14 cellular contexts compared by ENCODE assay signal in genomic region chr1:228143480-228144212, GRCh38. TPM values are rescaled to one million over a fixed set of nuclear protein-coding genes. Genes with fewer than 3 reads are reported as not detected.
A peak's percentile ranks its signal among the peaks of the same experiment; 100 is the strongest.
DNase-seq lines count a peak whose midpoint lies in the region; ATAC-seq, FAIRE-seq and TF ChIP-seq lines count a peak whose summit lies in the region.
"Had no signal": no experiment of that assay in that cellular context is flagged by ENCODE, and none has a peak within 500 bp of the region (broad histone marks: within the 10 kb centered on the region; RNA-seq: fewer than 3 reads in every experiment).

No MANE protein-coding gene starts in this region.

- FAIRE-seq in keratinocyte (lab: Jason Lieb, UNC), result peak; percentile 32

- H3K4me3 Mint-ChIP-seq in activated T-cell treated with anti-CD3 and anti-CD28 coated beads, Interleukin-2, amount 50 U/mL, for 72 hours, result peak overlapping the region; percentile 98 to 100
- H3K4me3 Mint-ChIP-seq in T-helper 17 cell, result peak overlapping the region; percentile 96
- peak overlapping the region; percentile 24 to 98 for H3K4me3 Mint-ChIP-seq in stimulated activated naive CD8-positive, alpha-beta T cell treated with anti-CD3 and anti-CD28 coated beads, Interleukin-15, amount 100 ng/mL, for 72 hours

- TF ChIP-seq CTCF in keratinocyte (optimal IDR thresholded peaks at IDR 0.05 in 1 of 3, IDR thresholded peaks at IDR 0.05 in 1 of 3, conservative IDR thresholded peaks at IDR 0.05 in 1 of 3; ENCODE audit: extremely low read depth in 1 of 3, insufficient read depth in 2 of 3, low read length in 3 of 3) (no peak), foreskin fibroblast (IDR thresholded peaks at IDR 0.05; ENCODE audit: low read depth, low read length) (no peak)

- H2AFZ ChIP-seq in keratinocyte (ENCODE audit: control insufficient read depth, low read length), result no peak overlapping the region

- no peaks in the 10 kb centered on the region for H3K9me3 Mint-ChIP-seq in activated T-cell treated with anti-CD3 and anti-CD28 coated beads, Interleukin-2, amount 50 U/mL, for 72 hours
- no peaks in the 10 kb centered on the region for H3K9me3 Mint-ChIP-seq in stimulated activated naive CD8-positive, alpha-beta T cell treated with anti-CD3 and anti-CD28 coated beads, Interleukin-15, amount 100 ng/mL, for 72 hours

- H3K27me3 Mint-ChIP-seq in activated T-cell treated with anti-CD3 and anti-CD28 coated beads, Interleukin-2, amount 50 U/mL, for 72 hours (ENCODE audit: low read depth), result no peaks in the 10 kb centered on the region
- H3K27me3 Mint-ChIP-seq in T-helper 17 cell, result no peaks in the 10 kb centered on the region
- no peaks in the 10 kb centered on the region for H3K27me3 Mint-ChIP-seq in stimulated activated naive CD8-positive, alpha-beta T cell treated with anti-CD3 and anti-CD28 coated beads, Interleukin-15, amount 100 ng/mL, for 72 hours

- H3K27ac Mint-ChIP-seq in activated T-cell treated with anti-CD3 and anti-CD28 coated beads, Interleukin-2, amount 50 U/mL, for 72 hours, result no peak overlapping the region
- peak overlapping the region; percentile 94 for H3K27ac Mint-ChIP-seq in T-helper 17 cell
- H3K27ac Mint-ChIP-seq in stimulated activated naive CD8-positive, alpha-beta T cell treated with anti-CD3 and anti-CD28 coated beads, Interleukin-15, amount 100 ng/mL, for 72 hours, result peak overlapping the region in 1 of 2 donors; percentile 71

- H3K9ac ChIP-seq in keratinocyte (ENCODE audit: control insufficient read depth, extremely low read depth, insufficient read depth, low read length), result peak overlapping the region; percentile 86

- H4K20me1 ChIP-seq in keratinocyte (ENCODE audit: control insufficient read depth, extremely low read depth, insufficient read depth, low read length), result peaks cover 26% of the 10 kb centered on the region

- H3K4me3 ChIP-seq in keratinocyte (ENCODE audit: control insufficient read depth in 2 of 3, extremely low read depth in 1 of 3, insufficient read depth in 2 of 3, low read depth in 1 of 3, low read length in 3 of 3) (peak overlapping the region in 1 of 3 experiments; percentile 84), foreskin fibroblast (ENCODE audit: low read depth in 1 of 2, low read length in 2 of 2) (no peak overlapping the region)

- dilution Hi-C loops in keratinocyte (cut with MboI; ENCODE audit: extremely low pct_ligation_motif_present, low sequenced_read_pairs), result no loop called here

- H3K4me1 ChIP-seq in keratinocyte (ENCODE audit: control insufficient read depth, extremely low read depth, insufficient read depth, low read length), result peaks cover 49% of the 10 kb centered on the region

- H3K36me3 Mint-ChIP-seq in activated T-cell treated with anti-CD3 and anti-CD28 coated beads, Interleukin-2, amount 50 U/mL, for 72 hours (ENCODE audit: insufficient read depth in 2 of 2), result peaks cover 3% of the 10 kb centered on the region in 2 donors
- H3K36me3 Mint-ChIP-seq in T-helper 17 cell (ENCODE audit: low read depth), result no peaks in the 10 kb centered on the region

- no peak for DNase-seq in activated T-cell treated with anti-CD3 and anti-CD28 coated beads, Interleukin-2, amount 50 U/mL, for 72 hours
- no peak for DNase-seq in activated T-cell treated with anti-CD3 and anti-CD28 coated beads, Interleukin-2, amount 50 U/mL, for 1 hour
- no peak for DNase-seq in T-helper 17 cell
- no peak for DNase-seq in keratinocyte (ENCODE audit: low read depth, low spot score)
- no peak for DNase-seq in stimulated activated naive CD8-positive, alpha-beta T cell treated with anti-CD3 and anti-CD28 coated beads, Interleukin-15, amount 100 ng/mL, for 72 hours
- DNase-seq in foreskin fibroblast, result no peak
- DNase-seq in DMS 273 treated with DMSO at 0.1 percent for 48 hours (lab: John Stamatoyannopoulos, UW), result no peak
- DNase-seq: cortex of kidney; foreskin keratinocyte; kidney glomerular epithelial cell; NCI-H1436 treated with DMSO at 0.1 percent for 48 hours; NK-92 treated with Interleukin-12 subunit alpha and Interleukin-12 subunit beta, amount 100 ng/mL, for 24 hours; stimulated activated CD4-positive, alpha-beta T cell treated with anti-CD3 and anti-CD28 coated beads, Interleukin-2, amount 100 ng/mL, for 48 hours had no signal

- H3K27ac ChIP-seq in keratinocyte (ENCODE audit: control insufficient read depth, insufficient read depth, low read length), result no peak overlapping the region
- H3K27ac ChIP-seq: foreskin keratinocyte had no signal

- H3K9me3 ChIP-seq in T-helper 17 cell (ENCODE audit: control insufficient read depth, low read length, poor library complexity, severe bottlenecking), result no peaks in the 10 kb centered on the region
- no peaks in the 10 kb centered on the region for H3K9me3 ChIP-seq in keratinocyte (ENCODE audit: control insufficient read depth, low read depth, low read length)

- peaks cover 2% of the 10 kb centered on the region for H3K9me1 ChIP-seq in keratinocyte (ENCODE audit: control insufficient read depth, extremely low read depth, insufficient read depth, low read length)

- peaks cover 35% of the 10 kb centered on the region for H3K4me1 Mint-ChIP-seq in activated T-cell treated with anti-CD3 and anti-CD28 coated beads, Interleukin-2, amount 50 U/mL, for 72 hours (ENCODE audit: low read depth)
- peaks cover 20% of the 10 kb centered on the region for H3K4me1 Mint-ChIP-seq in T-helper 17 cell
- H3K4me1 Mint-ChIP-seq in stimulated activated naive CD8-positive, alpha-beta T cell treated with anti-CD3 and anti-CD28 coated beads, Interleukin-15, amount 100 ng/mL, for 72 hours, result peaks cover 47% of the 10 kb centered on the region

- peaks cover 80% of the 10 kb centered on the region for H3K79me2 ChIP-seq in keratinocyte (ENCODE audit: control insufficient read depth, insufficient read depth, low read length)

- ATAC-seq in activated T-cell treated with anti-CD3 and anti-CD28 coated beads, Interleukin-2, amount 50 U/mL, for 72 hours (replicated peaks in 1 of 2), result no peak
- ATAC-seq in T-helper 17 cell, result no peak
- ATAC-seq in stimulated activated naive CD8-positive, alpha-beta T cell treated with anti-CD3 and anti-CD28 coated beads, Interleukin-15, amount 100 ng/mL, for 72 hours, result no peak
- ATAC-seq in esophagus mucosa, result no peak
- ATAC-seq: foreskin keratinocyte had no signal

- H3K4me2 ChIP-seq in keratinocyte (ENCODE audit: control insufficient read depth, extremely low read depth, insufficient read depth, low read depth, low read length), result peak overlapping the region; percentile 98

- H3K36me3 ChIP-seq in keratinocyte (ENCODE audit: control insufficient read depth in 2 of 2, extremely low read depth in 1 of 2, insufficient read depth in 2 of 2, low read length in 2 of 2), result peaks cover 28 to 45% of the 10 kb centered on the region in 2 experiments

- no peaks in the 10 kb centered on the region for H3K27me3 ChIP-seq in keratinocyte (ENCODE audit: control insufficient read depth, extremely low read depth, insufficient read depth, low read length)
- H3K27me3 ChIP-seq: foreskin keratinocyte had no signal

RNA-seq across cellular contexts. Expression of gene GUK1, which starts 3.6 kb away (rescaled TPM):
- 100 to 1,000 TPM; 130 to 148 TPM for total RNA-seq in activated T-cell treated with anti-CD3 and anti-CD28 coated beads, Interleukin-2, amount 50 U/mL, for 72 hours
- total RNA-seq in T-helper 17 cell (100 to 1,000 TPM; 233 to 245 TPM), esophagus mucosa (241 TPM)
- 412 to 877 TPM (median 450 TPM) in 3 replicates for polyA plus RNA-seq in keratinocyte
- 259 TPM for polyA plus RNA-seq in keratinocyte (2011; ENCODE audit: low read depth)
- 279 and 743 TPM in 2 replicates for polyA plus RNA-seq in keratinocyte (2011; cell fraction: cytosol; rRNA removed)
- 254 and 303 TPM in 2 replicates for polyA plus RNA-seq in keratinocyte (2011; cell fraction: nucleus; rRNA removed)
- polyA plus RNA-seq in keratinocyte (2012; ENCODE audit: low replicate concordance), result 421 and 447 TPM in 2 replicates
- 198 to 329 TPM (median 216 TPM) in 3 replicates for polyA minus RNA-seq in keratinocyte
- polyA minus RNA-seq in keratinocyte (2011; cell fraction: cytosol; rRNA and poly(A)+ RNA removed), result 557 TPM
- polyA minus RNA-seq in keratinocyte (2011; cell fraction: nucleus; rRNA and poly(A)+ RNA removed), result 106 and 141 TPM in 2 replicates

RNA-seq across cellular contexts. Expression of gene GJC2, which starts 6.1 kb away (rescaled TPM):
- under 1 TPM; 0.77 to 0.93 TPM for total RNA-seq in activated T-cell treated with anti-CD3 and anti-CD28 coated beads, Interleukin-2, amount 50 U/mL, for 72 hours
- 1 to 10 TPM in 1 of 2 donors, under 1 TPM in 1; 0.94 to 1.9 TPM for total RNA-seq in T-helper 17 cell
- polyA plus RNA-seq in keratinocyte, result 0.37 to 0.63 TPM (median 0.58 TPM) in 3 replicates
- 0.39 TPM for polyA plus RNA-seq in keratinocyte (2011; ENCODE audit: low read depth)
- polyA plus RNA-seq in keratinocyte (2011; cell fraction: cytosol; rRNA removed), result 0.17 and 0.52 TPM in 2 replicates
- 0.56 and 0.79 TPM in 2 replicates for polyA plus RNA-seq in keratinocyte (2011; cell fraction: nucleus; rRNA removed)
- 0.73 and 0.81 TPM in 2 replicates for polyA plus RNA-seq in keratinocyte (2012; ENCODE audit: low replicate concordance)
- polyA minus RNA-seq in keratinocyte, result 0.33 to 0.52 TPM (median 0.51 TPM) in 3 replicates
- polyA minus RNA-seq in keratinocyte (2011; cell fraction: cytosol; rRNA and poly(A)+ RNA removed), result 2.9 TPM
- polyA minus RNA-seq in keratinocyte (2011; cell fraction: nucleus; rRNA and poly(A)+ RNA removed), result 0.31 and 1.1 TPM in 2 replicates
- total RNA-seq in esophagus mucosa, result 0.44 TPM

RNA-seq across cellular contexts. Expression of gene IBA57, which starts 22.0 kb away (rescaled TPM):
- total RNA-seq in activated T-cell treated with anti-CD3 and anti-CD28 coated beads, Interleukin-2, amount 50 U/mL, for 72 hours, result 1 to 10 TPM; 9.1 TPM
- total RNA-seq in T-helper 17 cell (10 to 100 TPM; 16.3 to 18.2 TPM), esophagus mucosa (6.9 TPM)
- 1.5 to 3.4 TPM (median 2.8 TPM) in 3 replicates for polyA plus RNA-seq in keratinocyte
- 0.85 TPM for polyA plus RNA-seq in keratinocyte (2011; ENCODE audit: low read depth)
- polyA plus RNA-seq in keratinocyte (2011; cell fraction: cytosol; rRNA removed), result 1.3 and 2.7 TPM in 2 replicates
- polyA plus RNA-seq in keratinocyte (2011; cell fraction: nucleus; rRNA removed), result 3.7 and 5.4 TPM in 2 replicates
- 1.3 and 3.6 TPM in 2 replicates for polyA plus RNA-seq in keratinocyte (2012; ENCODE audit: low replicate concordance)
- polyA minus RNA-seq in keratinocyte, result 1.6 to 3.0 TPM (median 1.9 TPM) in 3 replicates
- polyA minus RNA-seq in keratinocyte (2011; cell fraction: cytosol; rRNA and poly(A)+ RNA removed), result 1.9 TPM
- 3.6 and 3.9 TPM in 2 replicates for polyA minus RNA-seq in keratinocyte (2011; cell fraction: nucleus; rRNA and poly(A)+ RNA removed)

RNA-seq across cellular contexts. Expression of gene MRPL55, which starts 34.5 kb away (rescaled TPM):
- 10 to 100 TPM; 36.1 to 36.7 TPM for total RNA-seq in activated T-cell treated with anti-CD3 and anti-CD28 coated beads, Interleukin-2, amount 50 U/mL, for 72 hours
- 10 to 100 TPM; 55.2 to 59.9 TPM for total RNA-seq in T-helper 17 cell
- 28.4 to 53.7 TPM (median 49.3 TPM) in 3 replicates for polyA plus RNA-seq in keratinocyte
- polyA plus RNA-seq in keratinocyte (2011; ENCODE audit: low read depth), result 23.9 TPM
- polyA plus RNA-seq in keratinocyte (2011; cell fraction: cytosol; rRNA removed), result 22.0 and 52.1 TPM in 2 replicates
- 47.4 and 62.3 TPM in 2 replicates for polyA plus RNA-seq in keratinocyte (2011; cell fraction: nucleus; rRNA removed)
- polyA plus RNA-seq in keratinocyte (2012; ENCODE audit: low replicate concordance), result 34.4 and 51.8 TPM in 2 replicates
- polyA minus RNA-seq in keratinocyte, result 19.2 to 36.3 TPM (median 26.1 TPM) in 3 replicates
- polyA minus RNA-seq in keratinocyte (2011; cell fraction: cytosol; rRNA and poly(A)+ RNA removed), result 48.9 TPM
- 9.9 and 18.3 TPM in 2 replicates for polyA minus RNA-seq in keratinocyte (2011; cell fraction: nucleus; rRNA and poly(A)+ RNA removed)
- total RNA-seq in esophagus mucosa, result 29.0 TPM

RNA-seq across cellular contexts. Expression of gene C1orf35, which starts 40.5 kb away (rescaled TPM):
- total RNA-seq in activated T-cell treated with anti-CD3 and anti-CD28 coated beads, Interleukin-2, amount 50 U/mL, for 72 hours, result 10 to 100 TPM; 18.2 to 27.3 TPM
- 10 to 100 TPM; 20.9 to 21.6 TPM for total RNA-seq in T-helper 17 cell
- 8.2 to 11.9 TPM (median 10.0 TPM) in 3 replicates for polyA plus RNA-seq in keratinocyte
- 8.0 TPM for polyA plus RNA-seq in keratinocyte (2011; ENCODE audit: low read depth)
- 4.4 and 10.2 TPM in 2 replicates for polyA plus RNA-seq in keratinocyte (2011; cell fraction: cytosol; rRNA removed)
- 21.2 and 27.6 TPM in 2 replicates for polyA plus RNA-seq in keratinocyte (2011; cell fraction: nucleus; rRNA removed)
- polyA plus RNA-seq in keratinocyte (2012; ENCODE audit: low replicate concordance), result 12.5 and 16.4 TPM in 2 replicates
- 0.99 to 7.7 TPM (median 1.2 TPM) in 3 replicates for polyA minus RNA-seq in keratinocyte
- 7.7 TPM for polyA minus RNA-seq in keratinocyte (2011; cell fraction: cytosol; rRNA and poly(A)+ RNA removed)
- polyA minus RNA-seq in keratinocyte (2011; cell fraction: nucleus; rRNA and poly(A)+ RNA removed), result 2.4 and 2.8 TPM in 2 replicates
- 13.9 TPM for total RNA-seq in esophagus mucosa
